ENCODE assay signal across 8 cellular contexts in genomic region chr17:50479522-50480141, GRCh38. TPM values are rescaled to one million over a fixed set of nuclear protein-coding genes. Genes with fewer than 3 reads are reported as not detected.
DNase-seq lines count a peak whose midpoint lies in the region; ATAC-seq, FAIRE-seq and TF ChIP-seq lines count a peak whose summit lies in the region.

No MANE protein-coding gene starts in this region.

- FAIRE-seq in GM12892 (lab: Jason Lieb, UNC), result peak; percentile 74

- intact Hi-C loops in Right ventricle myocardium superior (cut with DNase I), result loop anchor here (5.0 kb wide), 2 partner anchors 68 to 143 kb away; partner anchors contain the start of gene SPATA20
- intact Hi-C loops in posterior cingulate gyrus (cut with DNase I), result loop anchor here (5.0 kb wide), 1 partner anchor 218 kb away; no protein-coding TSS in a partner anchor

- TF ChIP-seq POLR2A in GM12892 (IDR thresholded peaks at IDR 0.05; ENCODE audit: low read depth, low read length) (no peak), NB4 (IDR thresholded peaks at IDR 0.05; ENCODE audit: extremely low read depth, insufficient read length) (no peak)

- ATAC-seq in Right ventricle myocardium superior (ENCODE audit: poor library complexity) (peak; percentile 63), HG03159 (IDR thresholded peaks at IDR 0.05; ENCODE audit: unreplicated experiment) (no peak)

- peak overlapping the region; percentile 96 for H3K4me3 Mint-ChIP-seq in activated naive CD8-positive, alpha-beta T cell
- H3K4me3 Mint-ChIP-seq in type B pancreatic cell, result peak overlapping the region; percentile 91

- H3K4me3 ChIP-seq in NB4 (ENCODE audit: low read depth, low read length), result peak overlapping the region; percentile 85

- DNase-seq in GM12892 (ENCODE audit: insufficient read length) (no peak), NB4 (ENCODE audit: low read depth) (peak; percentile 90), SKM-1 treated with dmso at 0.1 percent for 144 hours (lab: John Stamatoyannopoulos, UW; ENCODE audit: unreplicated experiment) (peak; percentile 73), Right ventricle myocardium superior (peak; percentile 85), posterior cingulate gyrus (peak in 8 of 10 donors; percentile 28 to 92 (median 51)), type B pancreatic cell (ENCODE audit: extremely low spot score, unreplicated experiment) (peak; percentile 83)

- no peaks in the 10 kb centered on the region for H3K9me3 Mint-ChIP-seq in activated naive CD8-positive, alpha-beta T cell (ENCODE audit: low read depth)
- no peaks in the 10 kb centered on the region for H3K9me3 Mint-ChIP-seq in type B pancreatic cell

- peak overlapping the region; percentile 87 for H3K27ac Mint-ChIP-seq in activated naive CD8-positive, alpha-beta T cell
- H3K27ac Mint-ChIP-seq in type B pancreatic cell, result peak overlapping the region; percentile 81

- H3K4me1 Mint-ChIP-seq in activated naive CD8-positive, alpha-beta T cell (ENCODE audit: low read depth), result peaks cover 24% of the 10 kb centered on the region
- H3K4me1 Mint-ChIP-seq in type B pancreatic cell (ENCODE audit: unreplicated experiment), result peaks cover 14% of the 10 kb centered on the region

- H3K27me3 Mint-ChIP-seq in activated naive CD8-positive, alpha-beta T cell, result no peaks in the 10 kb centered on the region
- H3K27me3 Mint-ChIP-seq in type B pancreatic cell, result peaks cover 10% of the 10 kb centered on the region

- peaks cover 2% of the 10 kb centered on the region for H3K36me3 Mint-ChIP-seq in activated naive CD8-positive, alpha-beta T cell
- peaks cover 4% of the 10 kb centered on the region for H3K36me3 Mint-ChIP-seq in type B pancreatic cell

- TF ChIP-seq CTCF in NB4 (IDR thresholded peaks at IDR 0.05; ENCODE audit: low read depth, low read length) (peak; percentile 57), type B pancreatic cell (conservative IDR thresholded peaks at IDR 0.05) (peak; percentile 76)

RNA-seq across cellular contexts. Expression of gene RSAD1, which starts 1.0 kb away (rescaled TPM):
- polyA plus RNA-seq in GM12892 (2012; ENCODE audit: missing spikeins), result 14.7 TPM
- total RNA-seq in Right ventricle myocardium superior (49.7 TPM), type B pancreatic cell (ENCODE audit: low replicate concordance) (26.6 and 40.7 TPM in 2 replicates)

RNA-seq across cellular contexts. Expression of gene CHAD, which starts 11.0 kb away (rescaled TPM):
- polyA plus RNA-seq in GM12892 (2012; ENCODE audit: missing spikeins), result 0.76 TPM
- total RNA-seq in Right ventricle myocardium superior (0.27 TPM), type B pancreatic cell (ENCODE audit: low replicate concordance) (not detected in 2 replicates)

RNA-seq across cellular contexts. Expression of gene MYCBPAP, which starts 28.6 kb away (rescaled TPM):
- polyA plus RNA-seq in GM12892 (2012; ENCODE audit: missing spikeins), result 0.74 TPM
- total RNA-seq in Right ventricle myocardium superior (0.43 TPM), type B pancreatic cell (ENCODE audit: low replicate concordance) (0.88 and 4.1 TPM in 2 replicates)

RNA-seq across cellular contexts. Expression of gene EPN3, which starts 52.9 kb away (rescaled TPM):
- not detected for polyA plus RNA-seq in GM12892 (2012; ENCODE audit: missing spikeins)
- 17.7 TPM for total RNA-seq in Right ventricle myocardium superior
- 41.7 and 72.1 TPM in 2 replicates for total RNA-seq in type B pancreatic cell (ENCODE audit: low replicate concordance)

RNA-seq across cellular contexts. Expression of gene ACSF2, which starts 53.6 kb away (rescaled TPM):
- 22.5 TPM for polyA plus RNA-seq in GM12892 (2012; ENCODE audit: missing spikeins)
- 25.0 TPM for total RNA-seq in Right ventricle myocardium superior
- 57.3 and 75.0 TPM in 2 replicates for total RNA-seq in type B pancreatic cell (ENCODE audit: low replicate concordance)
